ENCODE assay signal across 25 cellular contexts in genomic region chr19:30116984-30117555, GRCh38.
"Had no signal": no experiment of that assay in that cellular context is flagged by ENCODE, and none has a peak within 500 bp of the region (broad histone marks: within the 10 kb centered on the region; RNA-seq: fewer than 3 reads in every experiment).

No MANE protein-coding gene starts in this region.

- H3K4me1 Mint-ChIP-seq: mesothelial cell of epicardium; naive thymus-derived CD8-positive, alpha-beta T cell; T-cell had no signal

- DNase-seq: activated CD4-positive, alpha-beta T cell treated with anti-CD3 and anti-CD28 coated beads, Interleukin-2, amount 50 U/mL, for 48 hours; activated CD8-positive, alpha-beta memory T cell treated with anti-CD3 and anti-CD28 coated beads, Interleukin-2, amount 50 U/mL, for 48 hours; activated naive CD4-positive, alpha-beta T cell; activated T-cell treated with anti-CD3 and anti-CD28 coated beads, Interleukin-2, amount 50 U/mL, for 4 hours; amniotic stem cell; colonic mucosa; effector memory CD8-positive, alpha-beta T cell; foreskin melanocyte; kidney glomerular epithelial cell; left ventricle myocardium inferior; right lobe of liver; small intestine; stimulated activated CD4-positive, alpha-beta T cell treated with anti-CD3 and anti-CD28 coated beads, Interleukin-15, amount 100 ng/mL, for 24 hours; stimulated activated naive CD4-positive, alpha-beta T cell; T-cell had no signal

- H3K36me3 ChIP-seq: colonic mucosa, left ventricle myocardium inferior, neutrophil, pancreas, right lobe of liver had no signal

- H3K9me3 Mint-ChIP-seq: activated T-cell treated with anti-CD3 and anti-CD28 coated beads, Interleukin-2, amount 50 U/mL, for 4 hours; activated T-helper 2 cell treated with anti-CD3 and anti-CD28 coated beads, Interferon-gamma antibody, Interleukin-2, Interleukin-4, amounts not matched to agents 10 μg/mL and 5 μg/mL and 100 μg/mL, durations not matched to agents 14 hours and 24 hours and 36 hours; effector memory CD8-positive, alpha-beta T cell; mesothelial cell of epicardium; naive thymus-derived CD8-positive, alpha-beta T cell; T-cell; T-helper 2 cell treated with Interferon-gamma antibody and Interleukin-4, amounts not matched to agents 5 μg/mL and 100 μg/mL, for 36 hours had no signal

- H3K4me3 ChIP-seq: colonic mucosa, dorsolateral prefrontal cortex, hepatocyte, left ventricle myocardium inferior, pancreas, right lobe of liver had no signal

- H3K4me3 Mint-ChIP-seq: activated naive CD8-positive, alpha-beta T cell; activated T-cell treated with anti-CD3 and anti-CD28 coated beads, Interleukin-2, amount 50 U/mL, for 4 hours; effector memory CD8-positive, alpha-beta T cell; mesothelial cell of epicardium; naive thymus-derived CD8-positive, alpha-beta T cell; T-cell; T-helper 2 cell treated with Interferon-gamma antibody and Interleukin-4, amounts not matched to agents 5 μg/mL and 100 μg/mL, for 36 hours had no signal

- H3K27ac Mint-ChIP-seq: activated naive CD8-positive, alpha-beta T cell; activated T-helper 2 cell treated with anti-CD3 and anti-CD28 coated beads, Interferon-gamma antibody, Interleukin-2, Interleukin-4, amounts not matched to agents 10 μg/mL and 5 μg/mL and 100 μg/mL, durations not matched to agents 14 hours and 24 hours and 36 hours; effector memory CD8-positive, alpha-beta T cell; mesothelial cell of epicardium; naive thymus-derived CD8-positive, alpha-beta T cell; T-cell; T-helper 2 cell treated with Interferon-gamma antibody and Interleukin-4, amounts not matched to agents 5 μg/mL and 100 μg/mL, for 36 hours had no signal

- H3K9me3 ChIP-seq: colonic mucosa, left ventricle myocardium inferior, neutrophil, pancreas, right lobe of liver had no signal

- H3K27me3 ChIP-seq: colonic mucosa, hepatocyte, neutrophil, pancreas, right lobe of liver had no signal

- H3K4me1 ChIP-seq: colonic mucosa, left ventricle myocardium inferior, pancreas, right lobe of liver had no signal

- ATAC-seq: activated T-cell treated with anti-CD3 and anti-CD28 coated beads, Interleukin-2, amount 50 U/mL, for 4 hours; effector memory CD8-positive, alpha-beta T cell; esophagus mucosa; naive thymus-derived CD8-positive, alpha-beta T cell; right lobe of liver; T-cell had no signal
